Comparison of ENCODE assay signal across 9 cellular contexts in genomic region chr11:34263462-34264186, GRCh38.
A peak's percentile ranks its signal among the peaks of the same experiment; 100 is the strongest.
DNase-seq lines count a peak whose midpoint lies in the region; ATAC-seq and TF ChIP-seq lines count a peak whose summit lies in the region.
"Had no signal": no experiment of that assay in that cellular context is flagged by ENCODE, and none has a peak within 500 bp of the region (broad histone marks: within the 10 kb centered on the region; RNA-seq: fewer than 3 reads in every experiment).

No MANE protein-coding gene starts in this region.

- TF ChIP-seq CTCF in type B pancreatic cell (conservative IDR thresholded peaks at IDR 0.05): no peak

- peaks cover 72% of the 10 kb centered on the region for H3K4me1 Mint-ChIP-seq in type B pancreatic cell (ENCODE audit: unreplicated experiment)

- intact Hi-C loops in left cardiac atrium (cut with DNase I): loop anchor here (10.0 kb wide), 2 partner anchors 51 to 91 kb away; partner anchors contain the start of gene ABTB2 (in 1 of the 2)
- intact Hi-C loops in posterior vena cava (cut with DNase I): loop anchor here (1.0 to 10.0 kb wide), 2 partner anchors 24 to 91 kb away; partner anchors contain the start of gene ABTB2 (in 1 of the 2)

- H3K27me3 Mint-ChIP-seq in type B pancreatic cell: peaks cover 6% of the 10 kb centered on the region

- H3K9me3 Mint-ChIP-seq in type B pancreatic cell: no peaks in the 10 kb centered on the region

- peak overlapping the region; percentile 66 for H3K4me3 Mint-ChIP-seq in type B pancreatic cell

- H3K27ac Mint-ChIP-seq in type B pancreatic cell: peak overlapping the region; percentile 74

- ATAC-seq in left cardiac atrium (peak; percentile 35 to 81), GM18907 (IDR thresholded peaks at IDR 0.05; ENCODE audit: unreplicated experiment) (no peak), HG02973 (IDR thresholded peaks at IDR 0.05; ENCODE audit: unreplicated experiment) (no peak)

- DNase-seq in HT1080 (ENCODE audit: low read depth) (peak; percentile 90), SHP77 (lab: John Stamatoyannopoulos, UW) (peak; percentile 17 to 44), left cardiac atrium (peak; percentile 58), type B pancreatic cell (ENCODE audit: extremely low spot score, unreplicated experiment) (no peak), NCI-H524 (lab: John Stamatoyannopoulos, UW) (no peak), posterior vena cava (ENCODE audit: low spot score) (no peak)
- DNase-seq: stimulated activated CD4-positive, alpha-beta T cell treated with anti-CD3 and anti-CD28 coated beads, Interleukin-4, amount 100 ng/mL, for 4 hours had no signal

- no peaks in the 10 kb centered on the region for H3K36me3 Mint-ChIP-seq in type B pancreatic cell

Comparison
In these comparisons a context has a peak if more than half of its experiments do, and no peak if none do; other contexts are left out.
1. DNase-seq: peak in HT1080 (single experiment), SHP77 (2 of 2) and left cardiac atrium (single experiment); none in type B pancreatic cell (single experiment), NCI-H524 (0 of 2) and posterior vena cava (single experiment).
2. ATAC-seq: peak in left cardiac atrium (2 of 2); none in GM18907 (single experiment) and HG02973 (single experiment).